Comparison of ENCODE assay signal across 19 cellular contexts in genomic region chr20:59405226-59405815, GRCh38.
"Had no signal": no experiment of that assay in that cellular context is flagged by ENCODE, and none has a peak within 500 bp of the region (broad histone marks: within the 10 kb centered on the region; RNA-seq: fewer than 3 reads in every experiment).

No MANE protein-coding gene starts in this region.

- H3K36me3 ChIP-seq: brain microvascular endothelial cell, gastrocnemius medialis, heart right ventricle, pancreas had no signal

- FAIRE-seq: kidney, pancreas, TTC549 had no signal

- DNase-seq: activated CD4-positive, alpha-beta T cell treated with anti-CD3 and anti-CD28 coated beads, Interleukin-2, amount 50 U/mL, for 4 hours; activated CD4-positive, CD25-positive, alpha-beta regulatory T cell treated with anti-CD3 and anti-CD28 coated beads, Interleukin-2, amount 50 U/mL, for 72 hours; activated T-cell treated with anti-CD3 and anti-CD28 coated beads, Interleukin-2, amount 50 U/mL, for 1 hour; amygdala; brain microvascular endothelial cell; effector memory CD8-positive, alpha-beta T cell; gastrocnemius medialis; heart right ventricle; kidney; left ventricle myocardium superior; mesenchymal stem cell; pancreas; stimulated activated CD4-positive, alpha-beta T cell treated with anti-CD3 and anti-CD28 coated beads, Interleukin-15, amount 100 ng/mL, for 24 hours; stimulated activated CD4-positive, alpha-beta T cell treated with anti-CD3 and anti-CD28 coated beads, Interleukin-4, amount 100 ng/mL, for 4 hours; stimulated activated naive CD8-positive, alpha-beta T cell treated with anti-CD3 and anti-CD28 coated beads, Interleukin-15, amount 100 ng/mL, for 72 hours; testis had no signal

- H3K27me3 ChIP-seq: testis had no signal

- H3K4me3 ChIP-seq: gastrocnemius medialis, heart right ventricle, pancreas, testis had no signal

- H3K27ac ChIP-seq: brain microvascular endothelial cell, epithelial cell of prostate, gastrocnemius medialis, heart right ventricle, pancreas, testis had no signal

- H3K9me3 ChIP-seq: gastrocnemius medialis, heart right ventricle, pancreas, testis had no signal

- ATAC-seq: activated naive CD4-positive, alpha-beta T cell treated with anti-CD3 and anti-CD28 coated beads, Interleukin-2, amount 50 U/mL, for 72 hours; effector memory CD8-positive, alpha-beta T cell; gastrocnemius medialis; heart right ventricle; pancreas; stimulated activated naive CD8-positive, alpha-beta T cell treated with anti-CD3 and anti-CD28 coated beads, Interleukin-15, amount 100 ng/mL, for 72 hours had no signal
